8 cellular contexts compared by ENCODE assay signal in the genomic region with DNA sequence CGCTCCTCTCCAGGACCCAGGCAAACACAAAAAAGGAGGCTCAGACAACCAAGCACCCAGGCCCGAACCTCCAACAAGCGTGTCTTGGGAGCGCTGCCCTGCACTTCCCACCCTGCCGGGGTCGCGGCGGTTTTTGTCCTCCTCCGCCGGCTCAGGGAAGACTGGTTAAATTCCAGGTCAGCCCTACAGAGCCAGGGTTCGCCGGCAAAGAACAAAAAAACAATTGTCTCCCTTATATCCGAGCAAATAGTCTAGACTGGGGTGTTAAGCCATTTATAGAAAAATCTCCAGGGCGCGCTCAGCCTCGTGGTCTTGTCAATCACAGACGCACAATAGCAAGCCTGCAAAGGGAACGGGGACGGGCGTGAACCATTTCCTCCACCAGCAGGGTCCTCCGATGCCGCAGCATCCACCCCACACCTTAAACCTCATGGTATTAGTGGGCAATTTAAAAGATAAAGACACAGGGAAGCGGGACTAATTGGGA. TPM values are rescaled to one million over a fixed set of nuclear protein-coding genes. Genes with fewer than 3 reads are reported as not detected.
DNase-seq lines count a peak whose midpoint lies in the region; ATAC-seq and TF ChIP-seq lines count a peak whose summit lies in the region.

No MANE protein-coding gene starts in this region.

- POLR2A ChIA-PET in naive thymus-derived CD4-positive, alpha-beta T cell (lab: Charles Lee), result no interaction called here

- 36% methylated on average over 8 of the region's 23 CpGs for WGBS in esophagus muscularis mucosa

- H3K36me3 ChIP-seq in MG63, result peaks cover 8% of the 10 kb centered on the region
- no peaks in the 10 kb centered on the region for H3K36me3 ChIP-seq in esophagus muscularis mucosa
- H3K36me3 ChIP-seq in naive thymus-derived CD4-positive, alpha-beta T cell (ENCODE audit: control insufficient read depth in 2 of 3, insufficient read depth in 3 of 3, low read length in 3 of 3), result no peaks in the 10 kb centered on the region

- intact Hi-C loops in esophagus muscularis mucosa (cut with DNase I), result no loop called here
- intact Hi-C loops in naive thymus-derived CD4-positive, alpha-beta T cell (cut with micrococcal nuclease), result loop anchor here in 1 of 2 donors (1.0 to 5.0 kb wide), 4 partner anchors 50 to 295 kb away; partner anchors contain the start of genes DNAI7 and ETFRF1

- TF ChIP-seq POLR2A in esophagus muscularis mucosa (IDR thresholded peaks at IDR 0.05; ENCODE audit: low read depth), result no peak

- H3K27me3 Mint-ChIP-seq in naive thymus-derived CD4-positive, alpha-beta T cell, result peaks cover 13 to 41% (median 39%) of the 10 kb centered on the region in 5 donors

- H3K27ac ChIP-seq in esophagus muscularis mucosa (replicated peaks in 1 of 4), result peak overlapping the region in 2 of 4 donors; percentile 63 to 72
- no peak overlapping the region for H3K27ac ChIP-seq in naive thymus-derived CD4-positive, alpha-beta T cell (ENCODE audit: low read depth, low read length)

- DNase-seq in ACHN (peak; percentile 25), MG63 (no peak), esophagus muscularis mucosa (ENCODE audit: extremely low spot score) (no peak), NCI-H1436 treated with DMSO at 0.1 percent for 48 hours (lab: John Stamatoyannopoulos, UW) (no peak)
- DNase-seq in naive thymus-derived CD4-positive, alpha-beta T cell, result peak in 2 of 9 donors; percentile 5 to 29

- H3K36me3 Mint-ChIP-seq in naive thymus-derived CD4-positive, alpha-beta T cell, result peaks cover 0 to 12% (median 0%) of the 10 kb centered on the region in 5 donors

- peaks cover 0 to 2% (median 0%) of the 10 kb centered on the region in 11 donors for H3K9me3 Mint-ChIP-seq in naive thymus-derived CD4-positive, alpha-beta T cell

- peak overlapping the region in 1 of 9 donors; percentile 96 for H3K27ac Mint-ChIP-seq in naive thymus-derived CD4-positive, alpha-beta T cell

- H3K27me3 ChIP-seq in MG63, result no peaks in the 10 kb centered on the region
- peaks cover 0 to 27% (median 3%) of the 10 kb centered on the region in 4 donors for H3K27me3 ChIP-seq in esophagus muscularis mucosa
- no peaks in the 10 kb centered on the region for H3K27me3 ChIP-seq in naive thymus-derived CD4-positive, alpha-beta T cell (ENCODE audit: control insufficient read depth in 2 of 2, insufficient read depth in 2 of 2, low read length in 2 of 2)

- peak overlapping the region in 9 of 10 donors; percentile 60 to 99 (median 78) for H3K4me3 Mint-ChIP-seq in naive thymus-derived CD4-positive, alpha-beta T cell

- no peak for TF ChIP-seq CTCF in esophagus muscularis mucosa (IDR thresholded peaks at IDR 0.05)

- H3K9me3 ChIP-seq in MG63 (no peaks in the 10 kb centered on the region), esophagus muscularis mucosa (no peaks in the 10 kb centered on the region)
- H3K9me3 ChIP-seq in naive thymus-derived CD4-positive, alpha-beta T cell (ENCODE audit: control insufficient read depth in 2 of 3, low read length in 3 of 3), result no peaks in the 10 kb centered on the region

- peak overlapping the region; percentile 59 for H3K4me3 ChIP-seq in MG63
- H3K4me3 ChIP-seq in esophagus muscularis mucosa, result peak overlapping the region; percentile 57 to 63 (median 61)
- peak overlapping the region; percentile 37 for H3K4me3 ChIP-seq in naive thymus-derived CD4-positive, alpha-beta T cell (ENCODE audit: low read length)

- CTCF ChIA-PET in naive thymus-derived CD4-positive, alpha-beta T cell (lab: Charles Lee), result no interaction called here

- H3K4me1 ChIP-seq in esophagus muscularis mucosa, result peaks cover 0 to 20% (median 14%) of the 10 kb centered on the region in 4 donors
- no peaks in the 10 kb centered on the region for H3K4me1 ChIP-seq in naive thymus-derived CD4-positive, alpha-beta T cell (ENCODE audit: control insufficient read depth in 2 of 2, insufficient read depth in 2 of 2, low read length in 2 of 2)

- no peak for TF ChIP-seq EP300 in esophagus muscularis mucosa (IDR thresholded peaks at IDR 0.05)

- H3K4me1 Mint-ChIP-seq in naive thymus-derived CD4-positive, alpha-beta T cell, result peaks cover 9 to 41% (median 16%) of the 10 kb centered on the region in 7 donors

- in situ Hi-C loops in ACHN (cut with HindIII; ENCODE audit: low pct_ligation_motif_present, low pct_unique_long_range_greater_than_20kb, low sequenced_read_pairs), result no loop called here

- no peak for ATAC-seq in naive thymus-derived CD4-positive, alpha-beta T cell
- ATAC-seq in HG02840 (IDR thresholded peaks at IDR 0.05; ENCODE audit: low FRiP score, unreplicated experiment), result no peak
- ATAC-seq in GM21723 (IDR thresholded peaks at IDR 0.05; ENCODE audit: unreplicated experiment), result no peak
- ATAC-seq in GM19395 (IDR thresholded peaks at IDR 0.05; ENCODE audit: unreplicated experiment), result no peak

RNA-seq across cellular contexts. Expression of gene BCAT1, which starts 46.9 kb away (rescaled TPM):
- total RNA-seq in MG63 (2014; rRNA removed; shearing (Covaris generic); ENCODE audit: low replicate concordance), result 49.6 and 61.5 TPM in 2 replicates
- total RNA-seq in esophagus muscularis mucosa, result 10 to 100 TPM in 3 of 4 donors, 1 to 10 TPM in 1; 9.1 to 23.4 (median 14.7) TPM
- total RNA-seq in naive thymus-derived CD4-positive, alpha-beta T cell, result 10 to 100 TPM in 1 of 5 experiments, 1 to 10 TPM in 3, under 1 TPM in 1; 0.70 to 29.3 (median 1.9) TPM
- polyA plus RNA-seq in naive thymus-derived CD4-positive, alpha-beta T cell, result under 1 TPM; 0.71 to 0.96 TPM
